ENCODE assay signal across 1 cellular context in genomic region chr19:28475525-28475924, GRCh38.
TF ChIP-seq lines count a peak whose summit lies in the region.

No MANE protein-coding gene starts in this region.

TF ChIP-seq in K562, 482 proteins besides CTCF, POLR2A, EP300 and RAD21 (continued from another document and continues in another):
- TF ChIP-seq CLOCK (CRISPR knock-in tag; IDR thresholded peaks at IDR 0.05; ENCODE audit: borderline replicate concordance) (no peak), ATF2 (CRISPR knock-in tag; IDR thresholded peaks at IDR 0.05) (no peak), GATAD2B (IDR thresholded peaks at IDR 0.05; ENCODE audit: borderline replicate concordance) (no peak), MED1 (CRISPR knock-in tag; IDR thresholded peaks at IDR 0.05; ENCODE audit: borderline replicate concordance) (no peak), NCOA2 (IDR thresholded peaks at IDR 0.05; ENCODE audit: partially characterized antibody in 2 of 2) (no peak), DIDO1 (tag; IDR thresholded peaks at IDR 0.05; ENCODE audit: low read depth) (no peak), CTBP1 (IDR thresholded peaks at IDR 0.05; ENCODE audit: borderline replicate concordance) (no peak), ZNF354B (CRISPR knock-in tag; IDR thresholded peaks at IDR 0.05) (no peak), HNRNPUL1 (IDR thresholded peaks at IDR 0.05; ENCODE audit: low read length) (no peak), ZNF584 (CRISPR knock-in tag; IDR thresholded peaks at IDR 0.05; ENCODE audit: low read depth) (no peak), PRMT5 (CRISPR knock-in tag; IDR thresholded peaks at IDR 0.05) (no peak), SREBF2 (CRISPR knock-in tag; IDR thresholded peaks at IDR 0.05) (no peak), CHD2 (IDR thresholded peaks at IDR 0.05; ENCODE audit: low read depth, low read length) (no peak), HDAC2 (IDR thresholded peaks at IDR 0.05) (no peak), ZNF134 (CRISPR knock-in tag; conservative IDR thresholded peaks at IDR 0.05) (no peak), TEAD2 (tag; IDR thresholded peaks at IDR 0.05) (no peak), ATF7 (IDR thresholded peaks at IDR 0.05) (peak; percentile 37; the same call in 1 of the 2 replicates), HNRNPL (IDR thresholded peaks at IDR 0.05; ENCODE audit: low read depth, low read length) (no peak), CBFB (CRISPR knock-in tag; IDR thresholded peaks at IDR 0.05) (no peak), TGIF2 (CRISPR knock-in tag; IDR thresholded peaks at IDR 0.05) (no peak), POLR2G (IDR thresholded peaks at IDR 0.05; ENCODE audit: low read depth, low read length) (no peak), ZBTB12 (CRISPR knock-in tag; IDR thresholded peaks at IDR 0.05) (0 out of 2 replicates have a peak, but pooled peaks have one; percentile 10), ZNF280B (CRISPR knock-in tag; IDR thresholded peaks at IDR 0.05) (no peak), MYC (IDR thresholded peaks at IDR 0.05; ENCODE audit: low read depth, low read length) (no peak), MYC (CRISPR knock-in tag; IDR thresholded peaks at IDR 0.05; ENCODE audit: borderline replicate concordance, low read depth) (no peak), LARP7 (IDR thresholded peaks at IDR 0.05) (no peak), PYGO2 (tag; IDR thresholded peaks at IDR 0.05) (no peak), ZNF583 (CRISPR knock-in tag; IDR thresholded peaks at IDR 0.05) (no peak), SMAD4 (CRISPR knock-in tag; conservative IDR thresholded peaks at IDR 0.05) (peak; percentile 71), ZNF77 (CRISPR knock-in tag; IDR thresholded peaks at IDR 0.05) (no peak), BHLHE40 (IDR thresholded peaks at IDR 0.05; ENCODE audit: low read length) (0 out of 2 replicates have a peak, but pooled peaks have one; percentile 44), ZNF347 (CRISPR knock-in tag; IDR thresholded peaks at IDR 0.05; ENCODE audit: low read depth) (no peak), ARHGAP35 (IDR thresholded peaks at IDR 0.05; ENCODE audit: partially characterized antibody) (no peak), ZNF140 (CRISPR knock-in tag; IDR thresholded peaks at IDR 0.05) (no peak), ZNF12 (CRISPR knock-in tag; IDR thresholded peaks at IDR 0.05) (no peak), MXD1 (CRISPR knock-in tag; IDR thresholded peaks at IDR 0.05; ENCODE audit: borderline replicate concordance, poor library complexity, severe bottlenecking) (no peak), TAF9B (IDR thresholded peaks at IDR 0.05; ENCODE audit: partially characterized antibody) (no peak), XRCC3 (IDR thresholded peaks at IDR 0.05) (no peak), ELF4 (CRISPR knock-in tag; IDR thresholded peaks at IDR 0.05) (0 out of 2 replicates have a peak, but pooled peaks have one; percentile 7), NR2C2 (CRISPR knock-in tag; IDR thresholded peaks at IDR 0.05) (no peak), NR2C2 (tag; IDR thresholded peaks at IDR 0.05) (peak; percentile 82), MAFK (IDR thresholded peaks at IDR 0.05; ENCODE audit: low read length) (no peak), ZHX1 (conservative IDR thresholded peaks at IDR 0.05; ENCODE audit: low read length) (no peak)
- TF ChIP-seq, protein P1, sequence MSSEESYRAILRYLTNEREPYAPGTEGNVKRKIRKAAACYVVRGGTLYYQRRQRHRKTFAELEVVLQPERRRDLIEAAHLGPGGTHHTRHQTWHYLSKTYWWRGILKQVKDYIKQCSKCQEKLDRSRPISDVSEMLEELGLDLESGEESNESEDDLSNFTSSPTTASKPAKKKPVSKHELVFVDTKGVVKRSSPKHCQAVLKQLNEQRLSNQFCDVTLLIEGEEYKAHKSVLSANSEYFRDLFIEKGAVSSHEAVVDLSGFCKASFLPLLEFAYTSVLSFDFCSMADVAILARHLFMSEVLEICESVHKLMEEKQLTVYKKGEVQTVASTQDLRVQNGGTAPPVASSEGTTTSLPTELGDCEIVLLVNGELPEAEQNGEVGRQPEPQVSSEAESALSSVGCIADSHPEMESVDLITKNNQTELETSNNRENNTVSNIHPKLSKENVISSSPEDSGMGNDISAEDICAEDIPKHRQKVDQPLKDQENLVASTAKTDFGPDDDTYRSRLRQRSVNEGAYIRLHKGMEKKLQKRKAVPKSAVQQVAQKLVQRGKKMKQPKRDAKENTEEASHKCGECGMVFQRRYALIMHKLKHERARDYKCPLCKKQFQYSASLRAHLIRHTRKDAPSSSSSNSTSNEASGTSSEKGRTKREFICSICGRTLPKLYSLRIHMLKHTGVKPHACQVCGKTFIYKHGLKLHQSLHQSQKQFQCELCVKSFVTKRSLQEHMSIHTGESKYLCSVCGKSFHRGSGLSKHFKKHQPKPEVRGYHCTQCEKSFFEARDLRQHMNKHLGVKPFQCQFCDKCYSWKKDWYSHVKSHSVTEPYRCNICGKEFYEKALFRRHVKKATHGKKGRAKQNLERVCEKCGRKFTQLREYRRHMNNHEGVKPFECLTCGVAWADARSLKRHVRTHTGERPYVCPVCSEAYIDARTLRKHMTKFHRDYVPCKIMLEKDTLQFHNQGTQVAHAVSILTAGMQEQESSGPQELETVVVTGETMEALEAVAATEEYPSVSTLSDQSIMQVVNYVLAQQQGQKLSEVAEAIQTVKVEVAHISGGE (CRISPR knock-in tag; IDR thresholded peaks at IDR 0.05): no peak
- TF ChIP-seq, protein P2, sequence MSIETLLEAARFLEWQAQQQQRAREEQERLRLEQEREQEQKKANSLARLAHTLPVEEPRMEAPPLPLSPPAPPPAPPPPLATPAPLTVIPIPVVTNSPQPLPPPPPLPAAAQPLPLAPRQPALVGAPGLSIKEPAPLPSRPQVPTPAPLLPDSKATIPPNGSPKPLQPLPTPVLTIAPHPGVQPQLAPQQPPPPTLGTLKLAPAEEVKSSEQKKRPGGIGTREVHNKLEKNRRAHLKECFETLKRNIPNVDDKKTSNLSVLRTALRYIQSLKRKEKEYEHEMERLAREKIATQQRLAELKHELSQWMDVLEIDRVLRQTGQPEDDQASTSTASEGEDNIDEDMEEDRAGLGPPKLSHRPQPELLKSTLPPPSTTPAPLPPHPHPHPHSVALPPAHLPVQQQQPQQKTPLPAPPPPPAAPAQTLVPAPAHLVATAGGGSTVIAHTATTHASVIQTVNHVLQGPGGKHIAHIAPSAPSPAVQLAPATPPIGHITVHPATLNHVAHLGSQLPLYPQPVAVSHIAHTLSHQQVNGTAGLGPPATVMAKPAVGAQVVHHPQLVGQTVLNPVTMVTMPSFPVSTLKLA (conservative IDR thresholded peaks at IDR 0.05): no peak
- TF ChIP-seq, protein P3, sequence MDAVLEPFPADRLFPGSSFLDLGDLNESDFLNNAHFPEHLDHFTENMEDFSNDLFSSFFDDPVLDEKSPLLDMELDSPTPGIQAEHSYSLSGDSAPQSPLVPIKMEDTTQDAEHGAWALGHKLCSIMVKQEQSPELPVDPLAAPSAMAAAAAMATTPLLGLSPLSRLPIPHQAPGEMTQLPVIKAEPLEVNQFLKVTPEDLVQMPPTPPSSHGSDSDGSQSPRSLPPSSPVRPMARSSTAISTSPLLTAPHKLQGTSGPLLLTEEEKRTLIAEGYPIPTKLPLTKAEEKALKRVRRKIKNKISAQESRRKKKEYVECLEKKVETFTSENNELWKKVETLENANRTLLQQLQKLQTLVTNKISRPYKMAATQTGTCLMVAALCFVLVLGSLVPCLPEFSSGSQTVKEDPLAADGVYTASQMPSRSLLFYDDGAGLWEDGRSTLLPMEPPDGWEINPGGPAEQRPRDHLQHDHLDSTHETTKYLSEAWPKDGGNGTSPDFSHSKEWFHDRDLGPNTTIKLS (IDR thresholded peaks at IDR 0.05; ENCODE audit: borderline replicate concordance, low read depth): no peak
- TF ChIP-seq, protein P4, sequence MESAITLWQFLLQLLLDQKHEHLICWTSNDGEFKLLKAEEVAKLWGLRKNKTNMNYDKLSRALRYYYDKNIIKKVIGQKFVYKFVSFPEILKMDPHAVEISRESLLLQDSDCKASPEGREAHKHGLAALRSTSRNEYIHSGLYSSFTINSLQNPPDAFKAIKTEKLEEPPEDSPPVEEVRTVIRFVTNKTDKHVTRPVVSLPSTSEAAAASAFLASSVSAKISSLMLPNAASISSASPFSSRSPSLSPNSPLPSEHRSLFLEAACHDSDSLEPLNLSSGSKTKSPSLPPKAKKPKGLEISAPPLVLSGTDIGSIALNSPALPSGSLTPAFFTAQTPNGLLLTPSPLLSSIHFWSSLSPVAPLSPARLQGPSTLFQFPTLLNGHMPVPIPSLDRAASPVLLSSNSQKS (CRISPR knock-in tag; IDR thresholded peaks at IDR 0.05): no peak
- TF ChIP-seq, protein P5, sequence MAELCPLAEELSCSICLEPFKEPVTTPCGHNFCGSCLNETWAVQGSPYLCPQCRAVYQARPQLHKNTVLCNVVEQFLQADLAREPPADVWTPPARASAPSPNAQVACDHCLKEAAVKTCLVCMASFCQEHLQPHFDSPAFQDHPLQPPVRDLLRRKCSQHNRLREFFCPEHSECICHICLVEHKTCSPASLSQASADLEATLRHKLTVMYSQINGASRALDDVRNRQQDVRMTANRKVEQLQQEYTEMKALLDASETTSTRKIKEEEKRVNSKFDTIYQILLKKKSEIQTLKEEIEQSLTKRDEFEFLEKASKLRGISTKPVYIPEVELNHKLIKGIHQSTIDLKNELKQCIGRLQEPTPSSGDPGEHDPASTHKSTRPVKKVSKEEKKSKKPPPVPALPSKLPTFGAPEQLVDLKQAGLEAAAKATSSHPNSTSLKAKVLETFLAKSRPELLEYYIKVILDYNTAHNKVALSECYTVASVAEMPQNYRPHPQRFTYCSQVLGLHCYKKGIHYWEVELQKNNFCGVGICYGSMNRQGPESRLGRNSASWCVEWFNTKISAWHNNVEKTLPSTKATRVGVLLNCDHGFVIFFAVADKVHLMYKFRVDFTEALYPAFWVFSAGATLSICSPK (IDR thresholded peaks at IDR 0.05; ENCODE audit: borderline replicate concordance): no peak
